Comparison of ENCODE assay signal across 1 cellular context in genomic region chr7:123553159-123553558, GRCh38.
A peak's percentile ranks its signal among the peaks of the same experiment; 100 is the strongest.
TF ChIP-seq lines count a peak whose summit lies in the region.

No MANE protein-coding gene starts in this region.

TF ChIP-seq in K562, 482 proteins besides CTCF, POLR2A, EP300 and RAD21:
- TF ChIP-seq, protein P1, sequence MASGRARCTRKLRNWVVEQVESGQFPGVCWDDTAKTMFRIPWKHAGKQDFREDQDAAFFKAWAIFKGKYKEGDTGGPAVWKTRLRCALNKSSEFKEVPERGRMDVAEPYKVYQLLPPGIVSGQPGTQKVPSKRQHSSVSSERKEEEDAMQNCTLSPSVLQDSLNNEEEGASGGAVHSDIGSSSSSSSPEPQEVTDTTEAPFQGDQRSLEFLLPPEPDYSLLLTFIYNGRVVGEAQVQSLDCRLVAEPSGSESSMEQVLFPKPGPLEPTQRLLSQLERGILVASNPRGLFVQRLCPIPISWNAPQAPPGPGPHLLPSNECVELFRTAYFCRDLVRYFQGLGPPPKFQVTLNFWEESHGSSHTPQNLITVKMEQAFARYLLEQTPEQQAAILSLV (tag; IDR thresholded peaks at IDR 0.05), result no peak
- TF ChIP-seq CGGBP1 (CRISPR knock-in tag; IDR thresholded peaks at IDR 0.05) (0 out of 2 replicates have a peak, but pooled peaks have one; percentile 41), PHF21A (IDR thresholded peaks at IDR 0.05; ENCODE audit: borderline replicate concordance, low read depth) (peak; percentile 35; the same call in 1 of the 2 replicates), SLC30A9 (CRISPR knock-in tag; IDR thresholded peaks at IDR 0.05) (no peak), CHD2 (IDR thresholded peaks at IDR 0.05; ENCODE audit: low read depth, low read length) (peak; percentile 68), MGA (IDR thresholded peaks at IDR 0.05) (0 out of 2 replicates have a peak, but pooled peaks have one; percentile 16), ETV6 (IDR thresholded peaks at IDR 0.05; ENCODE audit: borderline replicate concordance in 1 of 2, low read depth in 2 of 2, low read length in 1 of 2) (0 out of 4 replicates have a peak, but pooled peaks of 1 of the 2 experiments have one; percentile 23), ETV6 (CRISPR knock-in tag; IDR thresholded peaks at IDR 0.05; ENCODE audit: borderline replicate concordance) (no peak), NRF1 (conservative IDR thresholded peaks at IDR 0.05 in 1 of 2, IDR thresholded peaks at IDR 0.05 in 1 of 2) (peak; percentile 61 to 65)
